In genomic region chr16:69465083-69465721, GRCh38 we compare ENCODE assay signal across 1 cellular context.
TF ChIP-seq lines count a peak whose summit lies in the region.

No MANE protein-coding gene starts in this region.

TF ChIP-seq in HepG2, 621 proteins besides CTCF, POLR2A, EP300 and RAD21 (continued from another document and continues in another):
- TF ChIP-seq, protein P1, sequence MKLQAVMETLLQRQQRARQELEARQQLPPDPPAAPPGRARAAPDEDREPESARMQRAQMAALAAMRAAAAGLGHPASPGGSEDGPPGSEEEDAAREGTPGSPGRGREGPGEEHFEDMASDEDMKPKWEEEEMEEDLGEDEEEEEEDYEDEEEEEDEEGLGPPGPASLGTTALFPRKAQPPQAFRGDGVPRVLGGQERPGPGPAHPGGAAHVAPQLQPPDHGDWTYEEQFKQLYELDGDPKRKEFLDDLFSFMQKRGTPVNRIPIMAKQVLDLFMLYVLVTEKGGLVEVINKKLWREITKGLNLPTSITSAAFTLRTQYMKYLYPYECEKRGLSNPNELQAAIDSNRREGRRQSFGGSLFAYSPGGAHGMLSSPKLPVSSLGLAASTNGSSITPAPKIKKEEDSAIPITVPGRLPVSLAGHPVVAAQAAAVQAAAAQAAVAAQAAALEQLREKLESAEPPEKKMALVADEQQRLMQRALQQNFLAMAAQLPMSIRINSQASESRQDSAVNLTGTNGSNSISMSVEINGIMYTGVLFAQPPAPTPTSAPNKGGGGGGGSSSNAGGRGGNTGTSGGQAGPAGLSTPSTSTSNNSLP (IDR thresholded peaks at IDR 0.05; ENCODE audit: low read depth, low read length): no peak
- TF ChIP-seq ZNF879 (CRISPR knock-in tag; IDR thresholded peaks at IDR 0.05): no peak
- TF ChIP-seq ZNF18 (CRISPR knock-in tag; IDR thresholded peaks at IDR 0.05; ENCODE audit: insufficient replicate concordance): peak; percentile 39
- TF ChIP-seq ZNF44 (CRISPR knock-in tag; IDR thresholded peaks at IDR 0.05): no peak
- no peak for TF ChIP-seq E2F2 (CRISPR knock-in tag; IDR thresholded peaks at IDR 0.05; ENCODE audit: borderline replicate concordance)
- TF ChIP-seq ESRRA (CRISPR knock-in tag; IDR thresholded peaks at IDR 0.05; ENCODE audit: low read depth): no peak
- no peak for TF ChIP-seq ZNF263 (CRISPR knock-in tag; IDR thresholded peaks at IDR 0.05)
- TF ChIP-seq ZUFSP (CRISPR knock-in tag; IDR thresholded peaks at IDR 0.05; ENCODE audit: borderline replicate concordance): no peak
- TF ChIP-seq CSRNP2 (CRISPR knock-in tag; conservative IDR thresholded peaks at IDR 0.05; ENCODE audit: low read depth): no peak
- TF ChIP-seq ZNF607 (CRISPR knock-in tag; IDR thresholded peaks at IDR 0.05; ENCODE audit: borderline replicate concordance): no peak; the same call in 1 of the 2 replicates
- TF ChIP-seq ZBTB20 (CRISPR knock-in tag; IDR thresholded peaks at IDR 0.05; ENCODE audit: borderline replicate concordance, low read depth): no peak
- TF ChIP-seq EED (CRISPR knock-in tag; IDR thresholded peaks at IDR 0.05): no peak
- no peak for TF ChIP-seq ZNF207 (IDR thresholded peaks at IDR 0.05; ENCODE audit: borderline replicate concordance)
- TF ChIP-seq TOE1 (CRISPR knock-in tag; IDR thresholded peaks at IDR 0.05): no peak
- TF ChIP-seq MTF1 (CRISPR knock-in tag; IDR thresholded peaks at IDR 0.05): no peak
- TF ChIP-seq ZSCAN21 (CRISPR knock-in tag; IDR thresholded peaks at IDR 0.05; ENCODE audit: borderline replicate concordance): no peak
- no peak for TF ChIP-seq ZEB1 (IDR thresholded peaks at IDR 0.05; ENCODE audit: insufficient replicate concordance, low read depth)
- TF ChIP-seq ZFP36 (IDR thresholded peaks at IDR 0.05; ENCODE audit: borderline replicate concordance, low read depth, low read length, partially characterized antibody): no peak
- no peak for TF ChIP-seq ATF5 (CRISPR knock-in tag; IDR thresholded peaks at IDR 0.05; ENCODE audit: low read depth)
- TF ChIP-seq, protein P2, sequence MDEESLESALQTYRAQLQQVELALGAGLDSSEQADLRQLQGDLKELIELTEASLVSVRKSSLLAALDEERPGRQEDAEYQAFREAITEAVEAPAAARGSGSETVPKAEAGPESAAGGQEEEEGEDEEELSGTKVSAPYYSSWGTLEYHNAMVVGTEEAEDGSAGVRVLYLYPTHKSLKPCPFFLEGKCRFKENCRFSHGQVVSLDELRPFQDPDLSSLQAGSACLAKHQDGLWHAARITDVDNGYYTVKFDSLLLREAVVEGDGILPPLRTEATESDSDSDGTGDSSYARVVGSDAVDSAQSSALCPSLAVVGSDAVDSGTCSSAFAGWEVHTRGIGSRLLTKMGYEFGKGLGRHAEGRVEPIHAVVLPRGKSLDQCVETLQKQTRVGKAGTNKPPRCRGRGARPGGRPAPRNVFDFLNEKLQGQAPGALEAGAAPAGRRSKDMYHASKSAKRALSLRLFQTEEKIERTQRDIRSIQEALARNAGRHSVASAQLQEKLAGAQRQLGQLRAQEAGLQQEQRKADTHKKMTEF (CRISPR knock-in tag; IDR thresholded peaks at IDR 0.05): no peak
- no peak for TF ChIP-seq ZNF619 (CRISPR knock-in tag; IDR thresholded peaks at IDR 0.05)
- TF ChIP-seq ZNF781 (CRISPR knock-in tag; IDR thresholded peaks at IDR 0.05; ENCODE audit: borderline replicate concordance, not compliant biosample characterization): no peak
- no peak for TF ChIP-seq ZFP37 (CRISPR knock-in tag; IDR thresholded peaks at IDR 0.05; ENCODE audit: borderline replicate concordance)
- no peak for TF ChIP-seq ZNF646 (CRISPR knock-in tag; IDR thresholded peaks at IDR 0.05)
- peak; percentile 38; the same call in 1 of the 2 replicates for TF ChIP-seq NCOR1 (IDR thresholded peaks at IDR 0.05; ENCODE audit: borderline replicate concordance, low read length)
- no peak for TF ChIP-seq ZNF615 (CRISPR knock-in tag; IDR thresholded peaks at IDR 0.05; ENCODE audit: borderline replicate concordance)
- no peak for TF ChIP-seq LCORL (IDR thresholded peaks at IDR 0.05)
- 0 out of 2 replicates have a peak, but pooled peaks have one; percentile 1 for TF ChIP-seq LCORL (CRISPR knock-in tag; IDR thresholded peaks at IDR 0.05)
- TF ChIP-seq NR2F6 (IDR thresholded peaks at IDR 0.05): peak; percentile 80
- peak; percentile 79 for TF ChIP-seq NR2F6 (CRISPR knock-in tag; IDR thresholded peaks at IDR 0.05)
- TF ChIP-seq ZNF251 (CRISPR knock-in tag; IDR thresholded peaks at IDR 0.05): no peak
- TF ChIP-seq ZNF580 (CRISPR knock-in tag; IDR thresholded peaks at IDR 0.05; ENCODE audit: borderline replicate concordance, low read depth): no peak
- TF ChIP-seq ZNF20 (CRISPR knock-in tag; IDR thresholded peaks at IDR 0.05): no peak
- TF ChIP-seq, protein P3, sequence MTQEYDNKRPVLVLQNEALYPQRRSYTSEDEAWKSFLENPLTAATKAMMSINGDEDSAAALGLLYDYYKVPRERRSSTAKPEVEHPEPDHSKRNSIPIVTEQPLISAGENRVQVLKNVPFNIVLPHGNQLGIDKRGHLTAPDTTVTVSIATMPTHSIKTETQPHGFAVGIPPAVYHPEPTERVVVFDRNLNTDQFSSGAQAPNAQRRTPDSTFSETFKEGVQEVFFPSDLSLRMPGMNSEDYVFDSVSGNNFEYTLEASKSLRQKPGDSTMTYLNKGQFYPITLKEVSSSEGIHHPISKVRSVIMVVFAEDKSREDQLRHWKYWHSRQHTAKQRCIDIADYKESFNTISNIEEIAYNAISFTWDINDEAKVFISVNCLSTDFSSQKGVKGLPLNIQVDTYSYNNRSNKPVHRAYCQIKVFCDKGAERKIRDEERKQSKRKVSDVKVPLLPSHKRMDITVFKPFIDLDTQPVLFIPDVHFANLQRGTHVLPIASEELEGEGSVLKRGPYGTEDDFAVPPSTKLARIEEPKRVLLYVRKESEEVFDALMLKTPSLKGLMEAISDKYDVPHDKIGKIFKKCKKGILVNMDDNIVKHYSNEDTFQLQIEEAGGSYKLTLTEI (CRISPR knock-in tag; conservative IDR thresholded peaks at IDR 0.05): no peak
- no peak for TF ChIP-seq ATF6 (CRISPR knock-in tag; conservative IDR thresholded peaks at IDR 0.05)
- peak; percentile 54; the same call in 1 of the 2 replicates for TF ChIP-seq FOSL2 (CRISPR knock-in tag; IDR thresholded peaks at IDR 0.05)
